ENCODE assay signal across 25 cellular contexts in the genomic region with DNA sequence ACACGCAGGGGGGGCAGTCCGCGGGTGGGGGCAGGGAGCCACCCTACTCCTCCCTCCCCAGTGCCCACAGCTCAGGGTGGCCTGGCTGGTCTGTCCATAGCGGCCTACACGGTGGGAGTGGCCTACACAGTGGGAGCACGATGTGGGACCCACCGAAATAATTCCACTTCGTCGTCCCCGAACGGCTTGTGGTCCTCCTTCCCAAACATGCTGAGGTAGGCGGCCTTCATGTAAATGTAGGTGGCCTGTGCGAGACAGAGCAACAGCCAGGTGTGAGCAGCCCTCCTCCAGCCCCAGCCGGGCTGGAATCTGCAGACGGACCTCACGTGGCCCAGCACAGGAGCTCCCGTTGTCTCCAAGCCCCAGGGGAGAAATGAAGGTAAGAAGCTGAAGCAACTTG. TPM values are rescaled to one million over a fixed set of nuclear protein-coding genes. Genes with fewer than 3 reads are reported as not detected.
DNase-seq lines count a peak whose midpoint lies in the region; ATAC-seq and TF ChIP-seq lines count a peak whose summit lies in the region.
"Had no signal": no experiment of that assay in that cellular context is flagged by ENCODE, and none has a peak within 500 bp of the region (broad histone marks: within the 10 kb centered on the region; RNA-seq: fewer than 3 reads in every experiment).

No MANE protein-coding gene starts in this region.

- peaks cover 3% of the 10 kb centered on the region for H3K27me3 Mint-ChIP-seq in activated CD8-positive, alpha-beta memory T cell treated with anti-CD3 and anti-CD28 coated beads, Interleukin-2, amount 10 ng/mL, durations not matched to agents 7 days and 5 days
- H3K27me3 Mint-ChIP-seq: activated CD4-positive, alpha-beta T cell treated with anti-CD3 and anti-CD28 coated beads, Interleukin-2, amount 10 ng/mL, durations not matched to agents 24 days and 14 days; stimulated activated naive CD8-positive, alpha-beta T cell treated with anti-CD3 and anti-CD28 coated beads, Interleukin-15, Interleukin-2, amounts not matched to agents 100 ng/mL and 50 ng/mL, for 24 hours had no signal

- H3K27ac ChIP-seq in SJCRH30 (peak overlapping the region; percentile 48; the same call in 1 of the 2 replicates), spleen (peak overlapping the region in 1 of 8 donors; percentile 27), aorta (ENCODE audit: low read depth in 1 of 2, low read length in 2 of 2) (no peak overlapping the region)
- H3K27ac ChIP-seq: brain microvascular endothelial cell had no signal

- H3K36me3 ChIP-seq in SJCRH30: no peaks in the 10 kb centered on the region
- H3K36me3 ChIP-seq in spleen: no peaks in the 10 kb centered on the region
- no peaks in the 10 kb centered on the region for H3K36me3 ChIP-seq in aorta (ENCODE audit: control insufficient read depth in 1 of 2, insufficient read depth in 2 of 2, low read length in 1 of 2)
- H3K36me3 ChIP-seq: brain microvascular endothelial cell, MG63, tibial artery had no signal

- TF ChIP-seq CTCF in spleen (IDR thresholded peaks at IDR 0.05 in 8 of 11, conservative IDR thresholded peaks at IDR 0.05 in 3 of 11): no peak

- H3K27me3 ChIP-seq in SJCRH30 (no peaks in the 10 kb centered on the region), spleen (replicated peaks in 1 of 7) (no peaks in the 10 kb centered on the region), aorta (ENCODE audit: control insufficient read depth in 1 of 2, insufficient read depth in 2 of 2, low read length in 1 of 2) (no peaks in the 10 kb centered on the region)
- H3K27me3 ChIP-seq: brain microvascular endothelial cell, MG63, tibial artery had no signal

- no peak for DNase-seq in activated CD8-positive, alpha-beta memory T cell treated with anti-CD3 and anti-CD28 coated beads, Interleukin-2, amount 10 ng/mL, durations not matched to agents 7 days and 5 days
- no peak for DNase-seq in activated CD8-positive, alpha-beta memory T cell treated with anti-CD3 and anti-CD28 coated beads, Interleukin-2, amount 50 U/mL, for 4 hours
- DNase-seq in SJCRH30 (no peak), islet precursor cell (peak; percentile 51), spleen (peak; percentile 61), A172 (ENCODE audit: low spot score) (no peak), aorta (no peak)
- no peak for DNase-seq in activated naive CD4-positive, alpha-beta T cell treated with anti-CD3 and anti-CD28 coated beads, Interleukin-2, amount 50 U/mL, for 16 hours
- DNase-seq: 8988T; activated CD4-positive, alpha-beta T cell treated with anti-CD3 and anti-CD28 coated beads, Interleukin-2, amount 10 ng/mL, durations not matched to agents 24 days and 14 days; AML-193; brain microvascular endothelial cell; DMS79; endodermal cell; left cardiac atrium; NCI-H1417; NCI-H2081 treated with DMSO at 0.1 percent for 48 hours; NCI-H446 treated with DMSO at 0.1 percent for 48 hours; OCI-M1; Right ventricle myocardium superior; stimulated activated CD4-positive, alpha-beta T cell treated with anti-CD3 and anti-CD28 coated beads, Interleukin-4, amount 100 ng/mL, for 4 hours had no signal

- H3K36me3 Mint-ChIP-seq in activated CD8-positive, alpha-beta memory T cell treated with anti-CD3 and anti-CD28 coated beads, Interleukin-2, amount 10 ng/mL, durations not matched to agents 7 days and 5 days: no peaks in the 10 kb centered on the region

- CTCF ChIA-PET in activated CD8-positive, alpha-beta memory T cell treated with anti-CD3 and anti-CD28 coated beads, Interleukin-2, amount 10 ng/mL, durations not matched to agents 7 days and 5 days (lab: Charles Lee): interaction anchor here (1.1 to 3.4 kb wide), 22 partner anchors 9 to 425 kb away, joined by 3 to 41 read pairs (median 6); a partner anchor contains a TSS

- intact Hi-C loops in spleen (cut with DNase I; ENCODE audit: low total_unique reads): no loop called here
- intact Hi-C loops in aorta (cut with DNase I): loop anchor here (2.0 to 10.0 kb wide), 4 partner anchors 59 to 105 kb away; a partner anchor contains a TSS

- 87 to 96% (median 92%) methylated on average over 17 of the region's 17 CpGs for WGBS in spleen, 5 donors
- 91 to 96% methylated on average over 17 of the region's 17 CpGs for WGBS in aorta, 2 donors

- H3K27ac Mint-ChIP-seq in activated CD8-positive, alpha-beta memory T cell treated with anti-CD3 and anti-CD28 coated beads, Interleukin-2, amount 10 ng/mL, durations not matched to agents 7 days and 5 days: peak overlapping the region; percentile 71
- H3K27ac Mint-ChIP-seq: endodermal cell; stimulated activated naive CD8-positive, alpha-beta T cell treated with anti-CD3 and anti-CD28 coated beads, Interleukin-15, Interleukin-2, amounts not matched to agents 100 ng/mL and 50 ng/mL, for 24 hours had no signal

- no peak for ATAC-seq in activated CD8-positive, alpha-beta memory T cell treated with anti-CD3 and anti-CD28 coated beads, Interleukin-2, amount 10 ng/mL, durations not matched to agents 7 days and 5 days
- ATAC-seq in aorta (ENCODE audit: low FRiP score): no peak

- no peak overlapping the region for H3K4me3 Mint-ChIP-seq in activated CD8-positive, alpha-beta memory T cell treated with anti-CD3 and anti-CD28 coated beads, Interleukin-2, amount 10 ng/mL, durations not matched to agents 7 days and 5 days

- peaks cover 32% of the 10 kb centered on the region for H3K4me1 Mint-ChIP-seq in activated CD8-positive, alpha-beta memory T cell treated with anti-CD3 and anti-CD28 coated beads, Interleukin-2, amount 10 ng/mL, durations not matched to agents 7 days and 5 days

- H3K9me3 Mint-ChIP-seq in activated CD8-positive, alpha-beta memory T cell treated with anti-CD3 and anti-CD28 coated beads, Interleukin-2, amount 10 ng/mL, durations not matched to agents 7 days and 5 days (ENCODE audit: low read depth): no peaks in the 10 kb centered on the region
- H3K9me3 Mint-ChIP-seq: activated CD4-positive, alpha-beta T cell treated with anti-CD3 and anti-CD28 coated beads, Interleukin-2, amount 10 ng/mL, durations not matched to agents 24 days and 14 days; stimulated activated naive CD8-positive, alpha-beta T cell treated with anti-CD3 and anti-CD28 coated beads, Interleukin-15, Interleukin-2, amounts not matched to agents 100 ng/mL and 50 ng/mL, for 24 hours had no signal

- H3K9me3 ChIP-seq in SJCRH30 (replicated peaks) (no peaks in the 10 kb centered on the region), spleen (no peaks in the 10 kb centered on the region), aorta (ENCODE audit: control insufficient read depth, low read length) (no peaks in the 10 kb centered on the region)
- H3K9me3 ChIP-seq: MG63, tibial artery had no signal

- no peak for TF ChIP-seq POLR2A in spleen (IDR thresholded peaks at IDR 0.05)

- peak overlapping the region; percentile 55 for H3K4me3 ChIP-seq in SJCRH30
- no peak overlapping the region for H3K4me3 ChIP-seq in spleen
- H3K4me3 ChIP-seq in aorta (ENCODE audit: low read length in 2 of 2): no peak overlapping the region
- H3K4me3 ChIP-seq: GM12878 had no signal

- peaks cover 9% of the 10 kb centered on the region for H3K4me1 ChIP-seq in SJCRH30
- H3K4me1 ChIP-seq in spleen: peaks cover 0 to 31% (median 13%) of the 10 kb centered on the region in 6 donors
- no peaks in the 10 kb centered on the region for H3K4me1 ChIP-seq in aorta (ENCODE audit: control insufficient read depth in 1 of 2, insufficient read depth in 2 of 2, low read length in 2 of 2)

RNA-seq across cellular contexts. Expression of a gene that starts 34.4 kb away (rescaled TPM):
- under 1 TPM in 1 of 2 experiments, not detected in 1; 0.33 TPM for total RNA-seq in activated CD8-positive, alpha-beta memory T cell treated with anti-CD3 and anti-CD28 coated beads, Interleukin-2, amount 10 ng/mL, durations not matched to agents 7 days and 5 days
- total RNA-seq in SJCRH30 (2014; rRNA removed; shearing (Covaris generic)): 0.14 and 0.73 TPM in 2 replicates
- total RNA-seq in spleen (1 to 10 TPM in 2 of 7 donors, under 1 TPM in 4, not detected in 1; 0.24 to 2.4 (median 0.57) TPM), aorta (1 to 10 TPM; 2.0 to 3.6 TPM)
- polyA plus RNA-seq in spleen (1 to 10 TPM in 1 of 3 donors, under 1 TPM in 2; 0.43 to 1.2 (median 0.70) TPM), aorta (1 to 10 TPM in 1 of 2 donors, under 1 TPM in 1; 0.67 to 7.5 TPM)
- 5.8 and 7.5 TPM in 2 replicates for total RNA-seq in A172 (2014; rRNA removed; shearing (Covaris generic))

RNA-seq across cellular contexts. Expression of a gene that starts 59.9 kb away (rescaled TPM):
- 10 to 100 TPM; 26.4 to 35.5 TPM for total RNA-seq in activated CD8-positive, alpha-beta memory T cell treated with anti-CD3 and anti-CD28 coated beads, Interleukin-2, amount 10 ng/mL, durations not matched to agents 7 days and 5 days
- total RNA-seq in SJCRH30 (2014; rRNA removed; shearing (Covaris generic)): 145 and 160 TPM in 2 replicates
- total RNA-seq in spleen: 100 to 1,000 TPM in 1 of 7 donors, 10 to 100 TPM in 6; 64.1 to 111 (median 85.7) TPM
- 10 to 100 TPM; 21.4 to 43.8 (median 28.6) TPM for polyA plus RNA-seq in spleen
- total RNA-seq in A172 (2014; rRNA removed; shearing (Covaris generic)): 104 and 110 TPM in 2 replicates
- total RNA-seq in aorta: 100 to 1,000 TPM; 116 to 151 TPM
- polyA plus RNA-seq in aorta: 100 to 1,000 TPM; 110 to 168 TPM

Comparison
In these comparisons a context has a peak if more than half of its experiments do, and no peak if none do; other contexts are left out.
1. DNase-seq: peak in islet precursor cell (single experiment) and spleen (single experiment); none in activated CD8-positive, alpha-beta memory T cell treated with anti-CD3 and anti-CD28 coated beads, Interleukin-2, amount 10 ng/mL, durations not matched to agents 7 days and 5 days (single experiment), activated CD8-positive, alpha-beta memory T cell treated with anti-CD3 and anti-CD28 coated beads, Interleukin-2, amount 50 U/mL, for 4 hours (single experiment), SJCRH30 (0 of 2), activated naive CD4-positive, alpha-beta T cell treated with anti-CD3 and anti-CD28 coated beads, Interleukin-2, amount 50 U/mL, for 16 hours (single experiment), A172 (single experiment) and aorta (0 of 2).